9 cellular contexts compared by ENCODE assay signal in genomic region chr11:131889146-131889577, GRCh38.
DNase-seq lines count a peak whose midpoint lies in the region; ATAC-seq and TF ChIP-seq lines count a peak whose summit lies in the region.
"Had no signal": no experiment of that assay in that cellular context is flagged by ENCODE, and none has a peak within 500 bp of the region (broad histone marks: within the 10 kb centered on the region; RNA-seq: fewer than 3 reads in every experiment).

No MANE protein-coding gene starts in this region.

- POLR2A ChIA-PET in WTC11 (lab: Charles Lee): no interaction called here

- DNase-seq in COR-L47 (lab: John Stamatoyannopoulos, UW): peak; percentile 94
- DNase-seq in WTC11 (ENCODE audit: low spot score): no peak
- peak; percentile 88 for DNase-seq in kidney glomerular epithelial cell (lab: John Stamatoyannopoulos, UW)
- DNase-seq in NCI-H1048 (lab: John Stamatoyannopoulos, UW): no peak
- DNase-seq in NCI-H82 treated with DMSO at 0.1 percent for 48 hours (lab: John Stamatoyannopoulos, UW; ENCODE audit: unreplicated experiment): no peak
- DNase-seq in right lobe of liver: no peak
- no peak for DNase-seq in NCI-H1436 (lab: John Stamatoyannopoulos, UW)
- DNase-seq: activated B cell treated with CpG ODN at 0.5 μM for 24 hours had no signal

- no peaks in the 10 kb centered on the region for H3K36me3 ChIP-seq in right lobe of liver

- CTCF ChIA-PET in WTC11 (lab: Charles Lee): interaction anchor here (0.6 to 10.0 kb wide), 19 partner anchors 9 to 513 kb away, joined by 3 to 79 read pairs (median 5); no protein-coding TSS in a partner anchor

- TF ChIP-seq POLR2A in right lobe of liver (IDR thresholded peaks at IDR 0.05): no peak

- no peaks in the 10 kb centered on the region for H3K4me1 ChIP-seq in right lobe of liver

- H3K4me3 ChIP-seq in right lobe of liver: no peak overlapping the region

- 32% methylated on average over 2 of the region's 2 CpGs for WGBS in right lobe of liver (ENCODE audit: insufficient coverage, low coverage, low lambda C conversion rate, missing lambda C conversion rate)

- no peaks in the 10 kb centered on the region for H3K9me3 ChIP-seq in right lobe of liver

- H3K36me3 Mint-ChIP-seq in WTC11: no peaks in the 10 kb centered on the region

- ATAC-seq in HG03103 (IDR thresholded peaks at IDR 0.05; ENCODE audit: low read depth, unreplicated experiment) (peak; percentile 26), WTC11 (peak; percentile 59), right lobe of liver (no peak)

- no peaks in the 10 kb centered on the region for H3K27me3 ChIP-seq in right lobe of liver

- intact Hi-C loops in right lobe of liver (cut with DNase I): no loop called here

- H3K4me3 Mint-ChIP-seq in WTC11: no peak overlapping the region
- H3K4me3 Mint-ChIP-seq: activated B cell treated with CpG ODN at 0.5 μM for 24 hours had no signal

- H3K4me1 Mint-ChIP-seq in WTC11: 0 out of 2 replicates have a peak, but pooled peaks cover 8% of the 10 kb centered on the region
- H3K4me1 Mint-ChIP-seq: activated B cell treated with CpG ODN at 0.5 μM for 24 hours had no signal

- H3K27ac Mint-ChIP-seq in WTC11: no peak overlapping the region
- H3K27ac Mint-ChIP-seq: activated B cell treated with CpG ODN at 0.5 μM for 24 hours had no signal

- H3K9me3 Mint-ChIP-seq in WTC11: no peaks in the 10 kb centered on the region
- H3K9me3 Mint-ChIP-seq: activated B cell treated with CpG ODN at 0.5 μM for 24 hours had no signal

- H3K27me3 Mint-ChIP-seq in WTC11 (ENCODE audit: low read depth): no peaks in the 10 kb centered on the region; the same call in 1 of the 2 replicates
- H3K27me3 Mint-ChIP-seq: activated B cell treated with CpG ODN at 0.5 μM for 24 hours had no signal

- no peak overlapping the region for H3K27ac ChIP-seq in right lobe of liver

- TF ChIP-seq CTCF in WTC11 (IDR thresholded peaks at IDR 0.05) (no peak), right lobe of liver (IDR thresholded peaks at IDR 0.05) (no peak)

TF ChIP-seq in WTC11, 78 proteins besides CTCF, POLR2A, EP300 and RAD21:
- no peak for TF ChIP-seq HMGA2 (CRISPR knock-in tag; IDR thresholded peaks at IDR 0.05)
- TF ChIP-seq PRRX2 (CRISPR knock-in tag; IDR thresholded peaks at IDR 0.05): no peak
- no peak for TF ChIP-seq ZNF416 (CRISPR knock-in tag; IDR thresholded peaks at IDR 0.05)
- TF ChIP-seq EMX1 (CRISPR knock-in tag; IDR thresholded peaks at IDR 0.05): no peak
- no peak for TF ChIP-seq ZNF281 (CRISPR knock-in tag; IDR thresholded peaks at IDR 0.05)
- no peak for TF ChIP-seq E2F4 (CRISPR knock-in tag; IDR thresholded peaks at IDR 0.05; ENCODE audit: borderline replicate concordance, low read depth)

Comparison
In these comparisons a context has a peak if more than half of its experiments do, and no peak if none do; other contexts are left out.
1. DNase-seq: peak in COR-L47 (single experiment) and kidney glomerular epithelial cell (single experiment); none in WTC11 (single experiment), NCI-H1048 (single experiment), NCI-H82 treated with DMSO at 0.1 percent for 48 hours (single experiment), right lobe of liver (0 of 3) and NCI-H1436 (single experiment).
2. ATAC-seq: peak in HG03103 (single experiment) and WTC11 (single experiment); none in right lobe of liver (0 of 4).